Comparison of ENCODE assay signal across 9 cellular contexts in genomic region chr1:209839875-209840491, GRCh38. TPM values are rescaled to one million over a fixed set of nuclear protein-coding genes. Genes with fewer than 3 reads are reported as not detected.
DNase-seq lines count a peak whose midpoint lies in the region; ATAC-seq and TF ChIP-seq lines count a peak whose summit lies in the region.
"Had no signal": no experiment of that assay in that cellular context is flagged by ENCODE, and none has a peak within 500 bp of the region (broad histone marks: within the 10 kb centered on the region; RNA-seq: fewer than 3 reads in every experiment).

No MANE protein-coding gene starts in this region.

- DNase-seq in AG08396 (ENCODE audit: low spot score), result peak; percentile 87
- peak; percentile 99 for DNase-seq in HT1080 (ENCODE audit: low read depth)
- DNase-seq in mammary epithelial cell, result peak; percentile 95
- DNase-seq in NCI-H2171 (lab: John Stamatoyannopoulos, UW), result no peak
- no peak for DNase-seq in effector memory CD8-positive, alpha-beta T cell
- DNase-seq: activated B cell treated with CpG ODN at 0.5 μM for 24 hours had no signal

- no peaks in the 10 kb centered on the region for H4K20me1 ChIP-seq in mammary epithelial cell (ENCODE audit: insufficient read depth, low read length)

- H3K27me3 Mint-ChIP-seq in effector memory CD8-positive, alpha-beta T cell, result no peaks in the 10 kb centered on the region
- H3K27me3 Mint-ChIP-seq: activated B cell treated with CpG ODN at 0.5 μM for 24 hours had no signal

- H3K4me2 ChIP-seq in mammary epithelial cell (ENCODE audit: insufficient read depth, low read depth, low read length), result peak overlapping the region; percentile 54

- no peaks in the 10 kb centered on the region for H3K9me3 Mint-ChIP-seq in effector memory CD8-positive, alpha-beta T cell
- H3K9me3 Mint-ChIP-seq: activated B cell treated with CpG ODN at 0.5 μM for 24 hours had no signal

- CTCF ChIA-PET in mammary epithelial cell (lab: Charles Lee; ENCODE audit: low non-redundant PET), result interaction anchor here (0.5 kb wide), 3 partner anchors 10 to 32 kb away, joined by 3 to 4 read pairs (median 3); no protein-coding TSS in a partner anchor

- BruUV-seq in mammary epithelial cell (replicated peaks; lab: Mats Ljungman, UMichigan), result TSS peak; percentile 56

- peaks cover 1 to 14% of the 10 kb centered on the region in 2 donors for H3K4me1 Mint-ChIP-seq in effector memory CD8-positive, alpha-beta T cell (ENCODE audit: low read depth in 2 of 2)
- H3K4me1 Mint-ChIP-seq: activated B cell treated with CpG ODN at 0.5 μM for 24 hours had no signal

- H3K27me3 ChIP-seq in mammary epithelial cell (ENCODE audit: insufficient read depth, low read length), result no peaks in the 10 kb centered on the region

- intact Hi-C loops in mammary epithelial cell (cut with micrococcal nuclease), result no loop called here

- no peak overlapping the region for H2AFZ ChIP-seq in mammary epithelial cell (ENCODE audit: low read depth, low read length)

- H3K4me1 ChIP-seq in mammary epithelial cell (ENCODE audit: insufficient read depth, low read length) (peaks cover 29% of the 10 kb centered on the region), mesodermal cell (ENCODE audit: control insufficient read depth, insufficient read depth, low read length, poor library complexity, severe bottlenecking) (peaks cover 23% of the 10 kb centered on the region)

- ATAC-seq in HG02588 (IDR thresholded peaks at IDR 0.05; ENCODE audit: unreplicated experiment), result no peak
- ATAC-seq in GM21390 (IDR thresholded peaks at IDR 0.05; ENCODE audit: unreplicated experiment), result no peak
- no peak for ATAC-seq in effector memory CD8-positive, alpha-beta T cell (replicated peaks)

- TF ChIP-seq CTCF in mammary epithelial cell (conservative IDR thresholded peaks at IDR 0.05 in 1 of 2, IDR thresholded peaks at IDR 0.05 in 1 of 2; ENCODE audit: extremely low read depth in 1 of 2, insufficient read depth in 1 of 2, low read depth in 1 of 2, low read length in 2 of 2), result no peak

- 0% methylated on average over 5 of the region's 5 CpGs for WGBS in mammary epithelial cell (ENCODE audit: low coverage, missing lambda C conversion rate)
- WGBS in mesodermal cell (ENCODE audit: insufficient coverage in 2 of 2), 2 experiments, result 72 to 76% methylated on average over 5 of the region's 5 CpGs

- in situ Hi-C loops in mammary epithelial cell (cut with MboI; ENCODE audit: low sequenced_read_pairs in 2 of 2), result no loop called here

- no peak overlapping the region for H3K4me3 ChIP-seq in mammary epithelial cell (replicated peaks in 1 of 3; ENCODE audit: insufficient read depth in 1 of 3, low read depth in 2 of 3, low read length in 3 of 3)
- no peak overlapping the region for H3K4me3 ChIP-seq in mesodermal cell (ENCODE audit: extremely low read depth, insufficient read depth, low read length, poor library complexity, severe bottlenecking)

- H3K36me3 Mint-ChIP-seq in effector memory CD8-positive, alpha-beta T cell (ENCODE audit: insufficient read depth), result peaks cover 82% of the 10 kb centered on the region

- H3K79me2 ChIP-seq in mammary epithelial cell (ENCODE audit: insufficient read depth, low read length), result peaks cover 31% of the 10 kb centered on the region

- H3K27ac Mint-ChIP-seq in effector memory CD8-positive, alpha-beta T cell, result peak overlapping the region in 1 of 2 donors; percentile 3
- H3K27ac Mint-ChIP-seq: activated B cell treated with CpG ODN at 0.5 μM for 24 hours had no signal

- no peak overlapping the region for H3K4me3 Mint-ChIP-seq in effector memory CD8-positive, alpha-beta T cell
- H3K4me3 Mint-ChIP-seq: activated B cell treated with CpG ODN at 0.5 μM for 24 hours had no signal

- H3K9me3 ChIP-seq in mammary epithelial cell (replicated peaks; ENCODE audit: insufficient read depth, low read length) (no peaks in the 10 kb centered on the region), mesodermal cell (ENCODE audit: control insufficient read depth, low read length) (no peaks in the 10 kb centered on the region)

- H3K36me3 ChIP-seq in mammary epithelial cell (ENCODE audit: insufficient read depth, low read length) (peaks cover 65% of the 10 kb centered on the region), mesodermal cell (ENCODE audit: control insufficient read depth, insufficient read depth, low read length) (peaks cover 84% of the 10 kb centered on the region)

- peak overlapping the region; percentile 85 for H3K27ac ChIP-seq in mammary epithelial cell (ENCODE audit: insufficient read depth, low read depth, low read length)
- H3K27ac ChIP-seq in mesodermal cell (ENCODE audit: low read depth, low read length, severe bottlenecking), result peak overlapping the region; percentile 97

- dilution Hi-C loops in mammary epithelial cell (cut with HindIII; ENCODE audit: low sequenced_read_pairs), result loop anchor here (25.0 kb wide), 1 partner anchor 397 kb away; the partner anchor contains the start of gene SERTAD4

- H3K9ac ChIP-seq in mammary epithelial cell (ENCODE audit: insufficient read depth, low read length), result peak overlapping the region; percentile 34

RNA-seq across cellular contexts. Expression of gene UTP25, which starts 12.2 kb away (rescaled TPM):
- 12.4 and 12.5 TPM in 2 replicates for total RNA-seq in HT1080 (2014; rRNA removed; shearing (Covaris generic))
- 8.1 and 10.0 TPM in 2 replicates for polyA plus RNA-seq in HT1080 (2015; cell fraction: cytosol; rRNA removed)
- 23.2 and 25.0 TPM in 2 replicates for polyA plus RNA-seq in HT1080 (2015; cell fraction: nucleus; rRNA removed)
- total RNA-seq in mammary epithelial cell, result 10 to 100 TPM in 1 of 2 donors, 1 to 10 TPM in 1; 9.3 to 14.0 TPM
- 8.0 TPM for polyA plus RNA-seq in mammary epithelial cell
- 8.3 TPM for polyA minus RNA-seq in mammary epithelial cell
- polyA plus RNA-seq in mesodermal cell (2013, experiment 1 of 2), result 5.8 TPM
- polyA plus RNA-seq in mesodermal cell (2013, experiment 2 of 2), result 5.3 TPM

RNA-seq across cellular contexts. Expression of gene IRF6, which starts 34.0 kb away (rescaled TPM):
- 0.05 TPM in 1 of 2 replicates, not detected in the other for total RNA-seq in HT1080 (2014; rRNA removed; shearing (Covaris generic))
- polyA plus RNA-seq in HT1080 (2015; cell fraction: cytosol; rRNA removed), result 0.01 and 0.03 TPM in 2 replicates
- polyA plus RNA-seq in HT1080 (2015; cell fraction: nucleus; rRNA removed), result not detected in 2 replicates
- 100 to 1,000 TPM; 261 to 422 TPM for total RNA-seq in mammary epithelial cell
- polyA plus RNA-seq in mammary epithelial cell, result 252 TPM
- 369 TPM for polyA minus RNA-seq in mammary epithelial cell
- polyA plus RNA-seq in mesodermal cell (2013, experiment 1 of 2), result 1.3 TPM
- polyA plus RNA-seq in mesodermal cell (2013, experiment 2 of 2), result 0.86 TPM

RNA-seq across cellular contexts. Expression of gene C1orf74, which starts 55.6 kb away (rescaled TPM):
- total RNA-seq in HT1080 (2014; rRNA removed; shearing (Covaris generic)), result 3.9 and 4.5 TPM in 2 replicates
- polyA plus RNA-seq in HT1080 (2015; cell fraction: cytosol; rRNA removed), result 3.9 and 4.1 TPM in 2 replicates
- 5.5 and 6.1 TPM in 2 replicates for polyA plus RNA-seq in HT1080 (2015; cell fraction: nucleus; rRNA removed)
- total RNA-seq in mammary epithelial cell, result 10 to 100 TPM; 29.8 to 50.1 TPM
- 13.2 TPM for polyA plus RNA-seq in mammary epithelial cell
- 28.7 TPM for polyA minus RNA-seq in mammary epithelial cell
- polyA plus RNA-seq in mesodermal cell (2013, experiment 1 of 2), result 3.5 TPM
- polyA plus RNA-seq in mesodermal cell (2013, experiment 2 of 2), result 2.8 TPM

Comparison
In these comparisons a context has a peak if more than half of its experiments do, and no peak if none do; other contexts are left out.
1. DNase-seq: peak in AG08396 (single experiment), HT1080 (single experiment) and mammary epithelial cell (single experiment); none in NCI-H2171 (single experiment) and effector memory CD8-positive, alpha-beta T cell (0 of 3).
2. RNA of gene IRF6, which starts 34.0 kb away (total RNA-seq): 261 to 422 TPM in mammary epithelial cell; 0.05 TPM in HT1080; every median in the first group is over 100 times any median in the second.